In the genomic region with DNA sequence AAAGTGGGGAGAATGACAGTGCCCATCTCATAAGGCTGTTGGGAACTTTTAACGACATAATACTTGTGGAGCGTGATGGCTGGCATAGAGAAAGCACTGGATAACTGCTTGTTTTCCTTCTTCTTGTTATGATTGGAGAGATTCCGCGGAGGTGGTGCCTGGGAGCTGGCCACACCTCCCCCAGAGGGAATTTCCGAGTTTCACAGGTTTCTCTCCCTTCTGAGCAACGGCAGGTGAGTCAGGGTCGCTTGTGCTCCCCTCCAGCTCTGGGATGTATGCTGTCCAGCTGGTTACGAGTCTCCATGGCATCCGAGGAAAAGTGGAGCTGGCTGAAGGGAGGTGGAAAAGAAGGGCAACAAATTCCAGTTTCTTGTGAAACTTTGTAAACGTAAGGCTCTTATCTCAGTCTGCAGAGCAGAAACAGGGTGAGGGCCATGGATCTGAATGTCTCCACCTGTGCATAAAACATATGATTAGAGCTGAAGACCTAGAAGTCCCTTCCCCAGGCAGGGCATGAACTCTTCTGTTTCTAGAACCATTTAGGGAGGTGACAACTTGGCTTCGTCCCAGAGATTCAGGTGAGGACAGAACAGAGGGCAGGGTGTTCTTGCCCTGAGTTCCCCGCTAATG, we compare ENCODE assay signal across 1 cellular context.
TF ChIP-seq lines count a peak whose summit lies in the region.

No MANE protein-coding gene starts in this region.

TF ChIP-seq in H1, 55 proteins besides CTCF, POLR2A, EP300 and RAD21:
- TF ChIP-seq KDM1A (IDR thresholded peaks at IDR 0.05; ENCODE audit: borderline replicate concordance, low read length) (no peak), YY1 (IDR thresholded peaks at IDR 0.05; ENCODE audit: low read depth, low read length) (no peak), SIRT6 (IDR thresholded peaks at IDR 0.05; ENCODE audit: low read length) (no peak), ZNF274 (IDR thresholded peaks at IDR 0.05; ENCODE audit: borderline replicate concordance, extremely low read depth, low read length) (no peak), CTBP2 (IDR thresholded peaks at IDR 0.05; ENCODE audit: borderline replicate concordance, insufficient read depth, insufficient read length, low read length) (no peak), FOSL1 (IDR thresholded peaks at IDR 0.05; ENCODE audit: insufficient read depth, low read depth, low read length) (no peak)
